Comparison of ENCODE assay signal across 9 cellular contexts in genomic region chr13:95137096-95137495, GRCh38.
A peak's percentile ranks its signal among the peaks of the same experiment; 100 is the strongest.
DNase-seq lines count a peak whose midpoint lies in the region; ATAC-seq, FAIRE-seq and TF ChIP-seq lines count a peak whose summit lies in the region.
"Had no signal": no experiment of that assay in that cellular context is flagged by ENCODE, and none has a peak within 500 bp of the region (broad histone marks: within the 10 kb centered on the region; RNA-seq: fewer than 3 reads in every experiment).

No MANE protein-coding gene starts in this region.

- DNase-seq in EL (peak; percentile 5), choroid plexus epithelial cell (ENCODE audit: low read depth) (peak; percentile 29), GM12892 (ENCODE audit: insufficient read length) (no peak), Right ventricle myocardium superior (no peak), HTR-8/SVneo (ENCODE audit: insufficient read length, low spot score) (no peak), NCI-H2029 (lab: John Stamatoyannopoulos, UW) (no peak)
- DNase-seq: Calu3 had no signal

- no peak for TF ChIP-seq POLR2A in GM12892 (IDR thresholded peaks at IDR 0.05; ENCODE audit: low read depth, low read length)

- no peak overlapping the region for H3K4me3 ChIP-seq in choroid plexus epithelial cell (ENCODE audit: low read depth, low read length)

- ATAC-seq in GM19463 (IDR thresholded peaks at IDR 0.05; ENCODE audit: unreplicated experiment) (peak; percentile 93), HG03139 (IDR thresholded peaks at IDR 0.05; ENCODE audit: unreplicated experiment) (peak; percentile 84), Right ventricle myocardium superior (ENCODE audit: poor library complexity) (no peak)

- TF ChIP-seq CTCF in choroid plexus epithelial cell (conservative IDR thresholded peaks at IDR 0.05; ENCODE audit: low read depth, low read length) = no peak

- intact Hi-C loops in Right ventricle myocardium superior (cut with DNase I) = no loop called here

- FAIRE-seq in GM12892 (lab: Jason Lieb, UNC) = no peak
- FAIRE-seq in HTR-8/SVneo (lab: Jason Lieb, UNC) = no peak

Comparison
In these comparisons a context has a peak if more than half of its experiments do, and no peak if none do; other contexts are left out.
1. DNase-seq: peak in EL (single experiment) and choroid plexus epithelial cell (single experiment); none in GM12892 (single experiment), Right ventricle myocardium superior (single experiment), HTR-8/SVneo (single experiment) and NCI-H2029 (single experiment).